ENCODE assay signal across 1 cellular context in the genomic region with DNA sequence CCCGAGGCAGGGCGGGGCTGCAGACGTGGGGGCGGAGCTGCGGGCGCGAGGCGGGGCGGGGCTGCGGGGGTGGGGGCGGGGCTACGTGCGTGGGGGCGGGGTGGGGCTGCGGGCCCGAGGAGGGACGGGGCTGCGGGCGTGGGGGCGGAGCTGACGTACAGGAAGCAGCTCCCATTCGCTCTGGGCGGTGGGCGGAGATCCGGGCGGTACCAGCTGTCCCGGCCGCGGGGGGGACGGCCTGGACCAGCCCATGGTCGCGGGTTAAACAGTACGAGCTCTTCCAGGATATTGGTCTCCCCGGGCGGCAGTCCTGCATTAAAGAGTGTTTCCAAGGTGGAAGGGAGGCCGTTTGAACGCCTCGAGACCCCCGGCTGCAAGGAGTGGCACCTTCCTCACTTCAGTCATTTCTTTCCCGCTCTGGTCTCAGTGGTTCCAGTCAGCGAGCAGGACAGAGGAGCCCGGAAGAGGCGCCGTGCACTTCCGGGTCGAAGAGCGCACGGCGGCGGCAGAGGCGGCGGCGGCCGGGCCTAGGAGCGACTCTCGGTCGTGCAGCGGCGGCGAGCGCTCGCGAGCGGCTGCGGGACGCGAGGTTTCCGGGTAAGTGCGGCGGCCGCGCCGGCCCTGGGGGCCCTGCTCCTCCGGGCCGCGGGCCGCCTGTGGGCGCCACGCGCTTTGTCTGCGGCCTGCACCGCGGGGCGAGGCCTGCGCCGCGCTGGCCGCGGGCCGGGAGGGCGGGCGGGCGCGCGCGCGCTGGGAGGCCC.
TF ChIP-seq lines count a peak whose summit lies in the region.

A gene with protein sequence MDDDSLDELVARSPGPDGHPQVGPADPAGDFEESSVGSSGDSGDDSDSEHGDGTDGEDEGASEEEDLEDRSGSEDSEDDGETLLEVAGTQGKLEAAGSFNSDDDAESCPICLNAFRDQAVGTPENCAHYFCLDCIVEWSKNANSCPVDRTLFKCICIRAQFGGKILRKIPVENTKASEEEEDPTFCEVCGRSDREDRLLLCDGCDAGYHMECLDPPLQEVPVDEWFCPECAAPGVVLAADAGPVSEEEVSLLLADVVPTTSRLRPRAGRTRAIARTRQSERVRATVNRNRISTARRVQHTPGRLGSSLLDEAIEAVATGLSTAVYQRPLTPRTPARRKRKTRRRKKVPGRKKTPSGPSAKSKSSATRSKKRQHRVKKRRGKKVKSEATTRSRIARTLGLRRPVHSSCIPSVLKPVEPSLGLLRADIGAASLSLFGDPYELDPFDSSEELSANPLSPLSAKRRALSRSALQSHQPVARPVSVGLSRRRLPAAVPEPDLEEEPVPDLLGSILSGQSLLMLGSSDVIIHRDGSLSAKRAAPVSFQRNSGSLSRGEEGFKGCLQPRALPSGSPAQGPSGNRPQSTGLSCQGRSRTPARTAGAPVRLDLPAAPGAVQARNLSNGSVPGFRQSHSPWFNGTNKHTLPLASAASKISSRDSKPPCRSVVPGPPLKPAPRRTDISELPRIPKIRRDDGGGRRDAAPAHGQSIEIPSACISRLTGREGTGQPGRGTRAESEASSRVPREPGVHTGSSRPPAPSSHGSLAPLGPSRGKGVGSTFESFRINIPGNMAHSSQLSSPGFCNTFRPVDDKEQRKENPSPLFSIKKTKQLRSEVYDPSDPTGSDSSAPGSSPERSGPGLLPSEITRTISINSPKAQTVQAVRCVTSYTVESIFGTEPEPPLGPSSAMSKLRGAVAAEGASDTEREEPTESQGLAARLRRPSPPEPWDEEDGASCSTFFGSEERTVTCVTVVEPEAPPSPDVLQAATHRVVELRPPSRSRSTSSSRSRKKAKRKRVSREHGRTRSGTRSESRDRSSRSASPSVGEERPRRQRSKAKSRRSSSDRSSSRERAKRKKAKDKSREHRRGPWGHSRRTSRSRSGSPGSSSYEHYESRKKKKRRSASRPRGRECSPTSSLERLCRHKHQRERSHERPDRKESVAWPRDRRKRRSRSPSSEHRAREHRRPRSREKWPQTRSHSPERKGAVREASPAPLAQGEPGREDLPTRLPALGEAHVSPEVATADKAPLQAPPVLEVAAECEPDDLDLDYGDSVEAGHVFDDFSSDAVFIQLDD (N-terminal part only) (plus strand): TSS at position 475 of the 761 bp plus-strand sequence. CDS start 5,043 bp downstream, outside the sequence.

TF ChIP-seq in HEK293, 187 proteins besides CTCF, POLR2A, EP300 and RAD21 (continued from another document and continues in another):
- TF ChIP-seq, protein P1, sequence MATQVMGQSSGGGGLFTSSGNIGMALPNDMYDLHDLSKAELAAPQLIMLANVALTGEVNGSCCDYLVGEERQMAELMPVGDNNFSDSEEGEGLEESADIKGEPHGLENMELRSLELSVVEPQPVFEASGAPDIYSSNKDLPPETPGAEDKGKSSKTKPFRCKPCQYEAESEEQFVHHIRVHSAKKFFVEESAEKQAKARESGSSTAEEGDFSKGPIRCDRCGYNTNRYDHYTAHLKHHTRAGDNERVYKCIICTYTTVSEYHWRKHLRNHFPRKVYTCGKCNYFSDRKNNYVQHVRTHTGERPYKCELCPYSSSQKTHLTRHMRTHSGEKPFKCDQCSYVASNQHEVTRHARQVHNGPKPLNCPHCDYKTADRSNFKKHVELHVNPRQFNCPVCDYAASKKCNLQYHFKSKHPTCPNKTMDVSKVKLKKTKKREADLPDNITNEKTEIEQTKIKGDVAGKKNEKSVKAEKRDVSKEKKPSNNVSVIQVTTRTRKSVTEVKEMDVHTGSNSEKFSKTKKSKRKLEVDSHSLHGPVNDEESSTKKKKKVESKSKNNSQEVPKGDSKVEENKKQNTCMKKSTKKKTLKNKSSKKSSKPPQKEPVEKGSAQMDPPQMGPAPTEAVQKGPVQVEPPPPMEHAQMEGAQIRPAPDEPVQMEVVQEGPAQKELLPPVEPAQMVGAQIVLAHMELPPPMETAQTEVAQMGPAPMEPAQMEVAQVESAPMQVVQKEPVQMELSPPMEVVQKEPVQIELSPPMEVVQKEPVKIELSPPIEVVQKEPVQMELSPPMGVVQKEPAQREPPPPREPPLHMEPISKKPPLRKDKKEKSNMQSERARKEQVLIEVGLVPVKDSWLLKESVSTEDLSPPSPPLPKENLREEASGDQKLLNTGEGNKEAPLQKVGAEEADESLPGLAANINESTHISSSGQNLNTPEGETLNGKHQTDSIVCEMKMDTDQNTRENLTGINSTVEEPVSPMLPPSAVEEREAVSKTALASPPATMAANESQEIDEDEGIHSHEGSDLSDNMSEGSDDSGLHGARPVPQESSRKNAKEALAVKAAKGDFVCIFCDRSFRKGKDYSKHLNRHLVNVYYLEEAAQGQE (tag by site-specific recombination; IDR thresholded peaks at IDR 0.05), result 0 out of 2 replicates have a peak, but pooled peaks have one; percentile 22
- TF ChIP-seq, protein P2, sequence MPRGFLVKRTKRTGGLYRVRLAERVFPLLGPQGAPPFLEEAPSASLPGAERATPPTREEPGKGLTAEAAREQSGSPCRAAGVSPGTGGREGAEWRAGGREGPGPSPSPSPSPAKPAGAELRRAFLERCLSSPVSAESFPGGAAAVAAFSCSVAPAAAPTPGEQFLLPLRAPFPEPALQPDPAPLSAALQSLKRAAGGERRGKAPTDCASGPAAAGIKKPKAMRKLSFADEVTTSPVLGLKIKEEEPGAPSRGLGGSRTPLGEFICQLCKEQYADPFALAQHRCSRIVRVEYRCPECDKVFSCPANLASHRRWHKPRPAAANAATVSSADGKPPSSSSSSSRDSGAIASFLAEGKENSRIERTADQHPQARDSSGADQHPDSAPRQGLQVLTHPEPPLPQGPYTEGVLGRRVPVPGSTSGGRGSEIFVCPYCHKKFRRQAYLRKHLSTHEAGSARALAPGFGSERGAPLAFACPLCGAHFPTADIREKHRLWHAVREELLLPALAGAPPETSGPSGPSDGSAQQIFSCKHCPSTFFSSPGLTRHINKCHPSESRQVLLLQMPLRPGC (tag by site-specific recombination; IDR thresholded peaks at IDR 0.05), result no peak; the same call in 1 of the 2 replicates
- no peak; the same call in 1 of the 2 replicates for TF ChIP-seq GLIS2 (tag by site-specific recombination; IDR thresholded peaks at IDR 0.05)
- TF ChIP-seq ZNF112 (tag by site-specific recombination; IDR thresholded peaks at IDR 0.05), result no peak
- no peak for TF ChIP-seq ZNF548 (tag by site-specific recombination; IDR thresholded peaks at IDR 0.05)
- TF ChIP-seq ZNF747 (tag by site-specific recombination; IDR thresholded peaks at IDR 0.05), result no peak
- TF ChIP-seq ZNF16 (tag by site-specific recombination; IDR thresholded peaks at IDR 0.05; ENCODE audit: low read depth), result no peak
- peak; percentile 71 for TF ChIP-seq ZBTB17 (tag by site-specific recombination; IDR thresholded peaks at IDR 0.05)
- no peak for TF ChIP-seq ZNF37A (tag by site-specific recombination; IDR thresholded peaks at IDR 0.05)
- 0 out of 2 replicates have a peak, but pooled peaks have one; percentile 38 for TF ChIP-seq GLI4 (tag by site-specific recombination; IDR thresholded peaks at IDR 0.05)
- TF ChIP-seq, protein P3, sequence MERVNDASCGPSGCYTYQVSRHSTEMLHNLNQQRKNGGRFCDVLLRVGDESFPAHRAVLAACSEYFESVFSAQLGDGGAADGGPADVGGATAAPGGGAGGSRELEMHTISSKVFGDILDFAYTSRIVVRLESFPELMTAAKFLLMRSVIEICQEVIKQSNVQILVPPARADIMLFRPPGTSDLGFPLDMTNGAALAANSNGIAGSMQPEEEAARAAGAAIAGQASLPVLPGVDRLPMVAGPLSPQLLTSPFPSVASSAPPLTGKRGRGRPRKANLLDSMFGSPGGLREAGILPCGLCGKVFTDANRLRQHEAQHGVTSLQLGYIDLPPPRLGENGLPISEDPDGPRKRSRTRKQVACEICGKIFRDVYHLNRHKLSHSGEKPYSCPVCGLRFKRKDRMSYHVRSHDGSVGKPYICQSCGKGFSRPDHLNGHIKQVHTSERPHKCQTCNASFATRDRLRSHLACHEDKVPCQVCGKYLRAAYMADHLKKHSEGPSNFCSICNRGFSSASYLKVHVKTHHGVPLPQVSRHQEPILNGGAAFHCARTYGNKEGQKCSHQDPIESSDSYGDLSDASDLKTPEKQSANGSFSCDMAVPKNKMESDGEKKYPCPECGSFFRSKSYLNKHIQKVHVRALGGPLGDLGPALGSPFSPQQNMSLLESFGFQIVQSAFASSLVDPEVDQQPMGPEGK (tag by site-specific recombination; IDR thresholded peaks at IDR 0.05), result no peak
- no peak for TF ChIP-seq ZNF133 (tag by site-specific recombination; IDR thresholded peaks at IDR 0.05)
- TF ChIP-seq ZNF366 (tag by site-specific recombination; conservative IDR thresholded peaks at IDR 0.05), result no peak
- TF ChIP-seq ZFHX2 (tag by site-specific recombination; conservative IDR thresholded peaks at IDR 0.05), result no peak; the same call in 1 of the 2 replicates
- TF ChIP-seq OVOL3 (tag by site-specific recombination; IDR thresholded peaks at IDR 0.05), result no peak
- peak; percentile 81; the same call in 1 of the 2 replicates for TF ChIP-seq ZNF501 (tag by site-specific recombination; IDR thresholded peaks at IDR 0.05)
- TF ChIP-seq ZNF621 (tag by site-specific recombination; IDR thresholded peaks at IDR 0.05), result no peak
- no peak for TF ChIP-seq HOXC10 (CRISPR knock-in tag; IDR thresholded peaks at IDR 0.05)
- TF ChIP-seq ZFP69B (tag by site-specific recombination; IDR thresholded peaks at IDR 0.05), result no peak
- TF ChIP-seq ZNF707 (tag by site-specific recombination; IDR thresholded peaks at IDR 0.05), result no peak
- TF ChIP-seq, protein P4, sequence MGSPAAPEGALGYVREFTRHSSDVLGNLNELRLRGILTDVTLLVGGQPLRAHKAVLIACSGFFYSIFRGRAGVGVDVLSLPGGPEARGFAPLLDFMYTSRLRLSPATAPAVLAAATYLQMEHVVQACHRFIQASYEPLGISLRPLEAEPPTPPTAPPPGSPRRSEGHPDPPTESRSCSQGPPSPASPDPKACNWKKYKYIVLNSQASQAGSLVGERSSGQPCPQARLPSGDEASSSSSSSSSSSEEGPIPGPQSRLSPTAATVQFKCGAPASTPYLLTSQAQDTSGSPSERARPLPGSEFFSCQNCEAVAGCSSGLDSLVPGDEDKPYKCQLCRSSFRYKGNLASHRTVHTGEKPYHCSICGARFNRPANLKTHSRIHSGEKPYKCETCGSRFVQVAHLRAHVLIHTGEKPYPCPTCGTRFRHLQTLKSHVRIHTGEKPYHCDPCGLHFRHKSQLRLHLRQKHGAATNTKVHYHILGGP (tag by site-specific recombination; IDR thresholded peaks at IDR 0.05), result no peak
- no peak for TF ChIP-seq ZNF48 (tag by site-specific recombination; IDR thresholded peaks at IDR 0.05)
- TF ChIP-seq ZSCAN16 (tag by site-specific recombination; IDR thresholded peaks at IDR 0.05), result no peak
- no peak for TF ChIP-seq ZNF600 (tag by site-specific recombination; IDR thresholded peaks at IDR 0.05)
- TF ChIP-seq, protein P5, sequence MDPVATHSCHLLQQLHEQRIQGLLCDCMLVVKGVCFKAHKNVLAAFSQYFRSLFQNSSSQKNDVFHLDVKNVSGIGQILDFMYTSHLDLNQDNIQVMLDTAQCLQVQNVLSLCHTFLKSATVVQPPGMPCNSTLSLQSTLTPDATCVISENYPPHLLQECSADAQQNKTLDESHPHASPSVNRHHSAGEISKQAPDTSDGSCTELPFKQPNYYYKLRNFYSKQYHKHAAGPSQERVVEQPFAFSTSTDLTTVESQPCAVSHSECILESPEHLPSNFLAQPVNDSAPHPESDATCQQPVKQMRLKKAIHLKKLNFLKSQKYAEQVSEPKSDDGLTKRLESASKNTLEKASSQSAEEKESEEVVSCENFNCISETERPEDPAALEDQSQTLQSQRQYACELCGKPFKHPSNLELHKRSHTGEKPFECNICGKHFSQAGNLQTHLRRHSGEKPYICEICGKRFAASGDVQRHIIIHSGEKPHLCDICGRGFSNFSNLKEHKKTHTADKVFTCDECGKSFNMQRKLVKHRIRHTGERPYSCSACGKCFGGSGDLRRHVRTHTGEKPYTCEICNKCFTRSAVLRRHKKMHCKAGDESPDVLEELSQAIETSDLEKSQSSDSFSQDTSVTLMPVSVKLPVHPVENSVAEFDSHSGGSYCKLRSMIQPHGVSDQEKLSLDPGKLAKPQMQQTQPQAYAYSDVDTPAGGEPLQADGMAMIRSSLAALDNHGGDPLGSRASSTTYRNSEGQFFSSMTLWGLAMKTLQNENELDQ (tag by site-specific recombination; IDR thresholded peaks at IDR 0.05; ENCODE audit: low read depth), result no peak
- TF ChIP-seq, protein P6, sequence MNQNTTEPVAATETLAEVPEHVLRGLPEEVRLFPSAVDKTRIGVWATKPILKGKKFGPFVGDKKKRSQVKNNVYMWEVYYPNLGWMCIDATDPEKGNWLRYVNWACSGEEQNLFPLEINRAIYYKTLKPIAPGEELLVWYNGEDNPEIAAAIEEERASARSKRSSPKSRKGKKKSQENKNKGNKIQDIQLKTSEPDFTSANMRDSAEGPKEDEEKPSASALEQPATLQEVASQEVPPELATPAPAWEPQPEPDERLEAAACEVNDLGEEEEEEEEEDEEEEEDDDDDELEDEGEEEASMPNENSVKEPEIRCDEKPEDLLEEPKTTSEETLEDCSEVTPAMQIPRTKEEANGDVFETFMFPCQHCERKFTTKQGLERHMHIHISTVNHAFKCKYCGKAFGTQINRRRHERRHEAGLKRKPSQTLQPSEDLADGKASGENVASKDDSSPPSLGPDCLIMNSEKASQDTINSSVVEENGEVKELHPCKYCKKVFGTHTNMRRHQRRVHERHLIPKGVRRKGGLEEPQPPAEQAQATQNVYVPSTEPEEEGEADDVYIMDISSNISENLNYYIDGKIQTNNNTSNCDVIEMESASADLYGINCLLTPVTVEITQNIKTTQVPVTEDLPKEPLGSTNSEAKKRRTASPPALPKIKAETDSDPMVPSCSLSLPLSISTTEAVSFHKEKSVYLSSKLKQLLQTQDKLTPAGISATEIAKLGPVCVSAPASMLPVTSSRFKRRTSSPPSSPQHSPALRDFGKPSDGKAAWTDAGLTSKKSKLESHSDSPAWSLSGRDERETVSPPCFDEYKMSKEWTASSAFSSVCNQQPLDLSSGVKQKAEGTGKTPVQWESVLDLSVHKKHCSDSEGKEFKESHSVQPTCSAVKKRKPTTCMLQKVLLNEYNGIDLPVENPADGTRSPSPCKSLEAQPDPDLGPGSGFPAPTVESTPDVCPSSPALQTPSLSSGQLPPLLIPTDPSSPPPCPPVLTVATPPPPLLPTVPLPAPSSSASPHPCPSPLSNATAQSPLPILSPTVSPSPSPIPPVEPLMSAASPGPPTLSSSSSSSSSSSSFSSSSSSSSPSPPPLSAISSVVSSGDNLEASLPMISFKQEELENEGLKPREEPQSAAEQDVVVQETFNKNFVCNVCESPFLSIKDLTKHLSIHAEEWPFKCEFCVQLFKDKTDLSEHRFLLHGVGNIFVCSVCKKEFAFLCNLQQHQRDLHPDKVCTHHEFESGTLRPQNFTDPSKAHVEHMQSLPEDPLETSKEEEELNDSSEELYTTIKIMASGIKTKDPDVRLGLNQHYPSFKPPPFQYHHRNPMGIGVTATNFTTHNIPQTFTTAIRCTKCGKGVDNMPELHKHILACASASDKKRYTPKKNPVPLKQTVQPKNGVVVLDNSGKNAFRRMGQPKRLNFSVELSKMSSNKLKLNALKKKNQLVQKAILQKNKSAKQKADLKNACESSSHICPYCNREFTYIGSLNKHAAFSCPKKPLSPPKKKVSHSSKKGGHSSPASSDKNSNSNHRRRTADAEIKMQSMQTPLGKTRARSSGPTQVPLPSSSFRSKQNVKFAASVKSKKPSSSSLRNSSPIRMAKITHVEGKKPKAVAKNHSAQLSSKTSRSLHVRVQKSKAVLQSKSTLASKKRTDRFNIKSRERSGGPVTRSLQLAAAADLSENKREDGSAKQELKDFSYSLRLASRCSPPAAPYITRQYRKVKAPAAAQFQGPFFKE (tag by site-specific recombination; IDR thresholded peaks at IDR 0.05; ENCODE audit: borderline replicate concordance), result no peak
